2 cellular contexts compared by ENCODE assay signal in genomic region chr19:55037603-55038002, GRCh38. TPM values are rescaled to one million over a fixed set of nuclear protein-coding genes. Genes with fewer than 3 reads are reported as not detected.
"Had no signal": no experiment of that assay in that cellular context is flagged by ENCODE, and none has a peak within 500 bp of the region (broad histone marks: within the 10 kb centered on the region; RNA-seq: fewer than 3 reads in every experiment).

No MANE protein-coding gene starts in this region.

RNA-seq across cellular contexts. Expression of gene GP6, which starts 0.5 kb away (rescaled TPM):
- total RNA-seq: M059J, SK-MEL-5 had no signal
